8 cellular contexts compared by ENCODE assay signal in the genomic region with DNA sequence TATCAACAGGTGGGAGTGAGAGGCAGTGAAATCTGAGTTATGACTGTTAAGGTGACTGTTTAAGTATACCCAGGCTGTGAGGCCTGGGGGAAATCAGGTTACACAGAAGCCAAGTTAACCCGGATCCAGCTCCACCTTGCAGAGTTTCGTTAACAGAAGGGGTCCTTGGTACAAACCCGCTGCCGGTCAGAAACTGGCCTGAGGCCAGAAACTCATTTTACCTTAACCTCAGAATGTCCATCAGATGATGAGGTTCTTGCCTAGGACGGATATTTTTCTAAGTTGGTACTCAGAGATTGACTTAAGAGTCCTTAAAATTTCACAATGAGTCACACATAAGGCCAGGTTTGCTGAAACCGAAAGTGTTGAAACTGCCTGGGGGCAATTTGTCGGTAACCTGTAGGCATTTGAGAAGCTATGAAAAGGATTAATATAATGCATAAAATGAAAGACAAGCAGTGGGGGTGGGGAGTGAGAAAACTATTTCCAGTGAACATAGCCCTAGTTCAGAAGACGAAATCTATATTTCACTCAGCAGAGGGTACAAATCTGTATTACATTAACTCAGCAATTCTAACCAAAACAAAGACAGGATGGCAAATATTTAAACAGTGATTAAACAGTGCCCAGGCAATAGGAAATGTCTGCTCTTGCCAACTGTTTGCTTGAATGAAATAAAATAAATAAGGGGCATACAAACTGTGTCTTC.
A peak's percentile ranks its signal among the peaks of the same experiment; 100 is the strongest.
DNase-seq lines count a peak whose midpoint lies in the region; ATAC-seq lines count a peak whose summit lies in the region.

No MANE protein-coding gene starts in this region.

- no peaks in the 10 kb centered on the region for H3K27me3 ChIP-seq in aorta (ENCODE audit: control insufficient read depth in 1 of 2, insufficient read depth in 2 of 2, low read length in 1 of 2)

- peak; percentile 19 for DNase-seq in ELR (ENCODE audit: low read depth)
- peak; percentile 99 for DNase-seq in NCI-H1417 treated with DMSO at 0.1 percent for 48 hours (lab: John Stamatoyannopoulos, UW)
- DNase-seq in activated CD8-positive, alpha-beta T cell treated with anti-CD3 and anti-CD28 coated beads, Interleukin-2, amount 10 ng/mL, durations not matched to agents 7 days and 5 days: peak; percentile 69
- DNase-seq in left colon: no peak
- DNase-seq in aorta: no peak
- no peak for DNase-seq in pons (ENCODE audit: low spot score)
- no peak for DNase-seq in GF-D8 (lab: John Stamatoyannopoulos, UW)

- no peak overlapping the region for H3K27ac ChIP-seq in aorta (ENCODE audit: low read depth in 1 of 2, low read length in 2 of 2)

- peaks cover 42% of the 10 kb centered on the region for H3K4me1 Mint-ChIP-seq in activated CD8-positive, alpha-beta T cell treated with anti-CD3 and anti-CD28 coated beads, Interleukin-2, amount 10 ng/mL, durations not matched to agents 7 days and 5 days (ENCODE audit: low read depth)

- H3K9me3 Mint-ChIP-seq in activated CD8-positive, alpha-beta T cell treated with anti-CD3 and anti-CD28 coated beads, Interleukin-2, amount 10 ng/mL, durations not matched to agents 7 days and 5 days (ENCODE audit: insufficient read depth): no peaks in the 10 kb centered on the region

- H3K4me1 ChIP-seq in aorta (ENCODE audit: control insufficient read depth in 1 of 2, insufficient read depth in 2 of 2, low read length in 2 of 2): peaks cover 0 to 4% of the 10 kb centered on the region in 2 donors

- H3K27ac Mint-ChIP-seq in activated CD8-positive, alpha-beta T cell treated with anti-CD3 and anti-CD28 coated beads, Interleukin-2, amount 10 ng/mL, durations not matched to agents 7 days and 5 days: peak overlapping the region; percentile 88

- POLR2A ChIA-PET in activated CD8-positive, alpha-beta T cell treated with anti-CD3 and anti-CD28 coated beads, Interleukin-2, amount 10 ng/mL, durations not matched to agents 7 days and 5 days (lab: Charles Lee): interaction anchor here (0.8 to 1.5 kb wide), 3 partner anchors 22 to 241 kb away, joined by 3 to 7 read pairs (median 4); no protein-coding TSS in a partner anchor

- 13 to 15% methylated on average over 8 of the region's 8 CpGs for WGBS in aorta, 2 donors

- H3K4me3 ChIP-seq in aorta (ENCODE audit: low read length in 2 of 2): peak overlapping the region; percentile 12 to 32

- H3K4me3 Mint-ChIP-seq in activated CD8-positive, alpha-beta T cell treated with anti-CD3 and anti-CD28 coated beads, Interleukin-2, amount 10 ng/mL, durations not matched to agents 7 days and 5 days: peak overlapping the region; percentile 63

- ATAC-seq in HG02588 (IDR thresholded peaks at IDR 0.05; ENCODE audit: unreplicated experiment) (peak; percentile 62), left colon (peak; percentile 78), aorta (ENCODE audit: low FRiP score) (no peak)
- peak; percentile 78 for ATAC-seq in activated CD8-positive, alpha-beta T cell treated with anti-CD3 and anti-CD28 coated beads, Interleukin-2, amount 10 ng/mL, durations not matched to agents 7 days and 5 days

- H3K9me3 ChIP-seq in aorta (ENCODE audit: control insufficient read depth, low read length): no peaks in the 10 kb centered on the region

- CTCF ChIA-PET in activated CD8-positive, alpha-beta T cell treated with anti-CD3 and anti-CD28 coated beads, Interleukin-2, amount 10 ng/mL, durations not matched to agents 7 days and 5 days (lab: Charles Lee): interaction anchor here (1.0 to 1.3 kb wide), 5 partner anchors 85 to 704 kb away, joined by 3 to 5 read pairs (median 3); a partner anchor contains a TSS

- H3K36me3 Mint-ChIP-seq in activated CD8-positive, alpha-beta T cell treated with anti-CD3 and anti-CD28 coated beads, Interleukin-2, amount 10 ng/mL, durations not matched to agents 7 days and 5 days (ENCODE audit: low read depth): peaks cover 3% of the 10 kb centered on the region

- intact Hi-C loops in left colon (cut with DNase I, micrococcal nuclease) (no loop called here), aorta (cut with DNase I) (no loop called here)

- H3K27me3 Mint-ChIP-seq in activated CD8-positive, alpha-beta T cell treated with anti-CD3 and anti-CD28 coated beads, Interleukin-2, amount 10 ng/mL, durations not matched to agents 7 days and 5 days (ENCODE audit: low read depth): peaks cover 18% of the 10 kb centered on the region

- no peaks in the 10 kb centered on the region for H3K36me3 ChIP-seq in aorta (ENCODE audit: control insufficient read depth in 1 of 2, insufficient read depth in 2 of 2, low read length in 1 of 2)

Comparison
In these comparisons a context has a peak if more than half of its experiments do, and no peak if none do; other contexts are left out.
1. DNase-seq: peak in ELR (single experiment), NCI-H1417 treated with DMSO at 0.1 percent for 48 hours (single experiment) and activated CD8-positive, alpha-beta T cell treated with anti-CD3 and anti-CD28 coated beads, Interleukin-2, amount 10 ng/mL, durations not matched to agents 7 days and 5 days (single experiment); none in left colon (0 of 2), aorta (0 of 2), pons (single experiment) and GF-D8 (single experiment).